In the genomic region with DNA sequence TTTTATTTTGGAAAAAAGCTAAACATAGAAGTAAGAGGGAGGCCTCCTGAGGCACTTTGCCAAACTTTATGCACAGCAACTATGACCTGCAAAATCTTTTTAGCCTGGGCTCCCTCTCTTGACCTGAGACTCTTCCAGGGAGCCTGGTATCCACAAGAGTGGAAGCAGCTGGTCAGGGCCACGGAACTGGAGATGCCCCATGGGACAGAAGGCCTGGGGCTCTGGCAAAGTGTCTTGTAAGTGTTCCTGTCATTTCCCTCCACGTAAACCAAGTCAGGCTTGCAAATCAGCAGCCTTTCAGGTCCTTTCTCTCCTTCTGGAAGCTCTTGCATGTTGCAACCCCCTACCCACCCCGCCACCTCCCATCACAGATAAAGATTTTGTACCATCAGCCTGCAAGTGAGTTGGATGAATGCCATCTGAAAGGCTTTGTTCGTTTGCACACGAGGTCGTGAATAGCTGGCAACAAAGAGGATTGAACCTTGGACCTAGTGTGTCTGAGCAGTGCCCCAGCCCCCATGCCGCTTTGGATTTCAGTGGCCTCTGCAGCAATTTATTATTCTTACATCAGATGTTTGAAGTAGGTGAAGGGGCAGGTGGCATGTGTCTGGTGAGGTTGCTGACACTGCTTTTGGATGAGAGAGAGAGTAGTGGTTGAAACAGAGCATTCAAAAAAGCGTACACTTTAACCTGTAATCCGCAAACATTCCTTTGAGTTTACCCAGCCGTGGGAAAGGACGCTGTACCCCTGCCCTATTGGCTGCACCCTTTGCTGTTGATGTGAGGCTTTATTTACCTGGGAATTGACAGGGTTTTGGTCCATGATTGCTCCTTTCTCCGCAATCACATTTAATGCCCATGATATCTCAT, we compare ENCODE assay signal across 11 cellular contexts.
DNase-seq lines count a peak whose midpoint lies in the region; ATAC-seq and TF ChIP-seq lines count a peak whose summit lies in the region.
"Had no signal": no experiment of that assay in that cellular context is flagged by ENCODE, and none has a peak within 500 bp of the region (broad histone marks: within the 10 kb centered on the region; RNA-seq: fewer than 3 reads in every experiment).

No MANE protein-coding gene starts in this region.

- CTCF ChIA-PET in GM10248 (lab: Yijun Ruan, JAX) = interaction anchor here (1.2 kb wide), 1 partner anchor 9 kb away, joined by 3 read pairs; no protein-coding TSS in a partner anchor

- intact Hi-C loops in Right ventricle myocardium superior (cut with DNase I) (no loop called here), Right ventricle myocardium inferior (cut with DNase I) (no loop called here)

- no peak overlapping the region for H3K27ac Mint-ChIP-seq in activated naive CD4-positive, alpha-beta T cell treated with anti-CD3 and anti-CD28 coated beads, Interleukin-2, amount 50 U/mL, for 72 hours
- H3K27ac Mint-ChIP-seq: T-helper 1 cell treated with Interleukin-12 subunit alpha and Interleukin-12 subunit beta and Interleukin-4 antibody, amounts not matched to agents 30 μg/mL and 1 μg/mL, for 36 hours had no signal

- no peaks in the 10 kb centered on the region for H3K9me3 Mint-ChIP-seq in activated naive CD4-positive, alpha-beta T cell treated with anti-CD3 and anti-CD28 coated beads, Interleukin-2, amount 50 U/mL, for 72 hours
- H3K9me3 Mint-ChIP-seq: T-helper 1 cell treated with Interleukin-12 subunit alpha and Interleukin-12 subunit beta and Interleukin-4 antibody, amounts not matched to agents 30 μg/mL and 1 μg/mL, for 36 hours had no signal

- no peaks in the 10 kb centered on the region for H3K36me3 Mint-ChIP-seq in activated naive CD4-positive, alpha-beta T cell treated with anti-CD3 and anti-CD28 coated beads, Interleukin-2, amount 50 U/mL, for 72 hours

- ATAC-seq in Right ventricle myocardium superior (ENCODE audit: poor library complexity) = no peak
- no peak for ATAC-seq in Right ventricle myocardium inferior
- ATAC-seq in activated naive CD4-positive, alpha-beta T cell treated with anti-CD3 and anti-CD28 coated beads, Interleukin-2, amount 50 U/mL, for 72 hours = no peak
- ATAC-seq in activated CD4-positive, CD25-positive, alpha-beta regulatory T cell treated with anti-CD3 and anti-CD28 coated beads, Interleukin-2, amount 50 U/mL, for 24 hours = no peak

- POLR2A ChIA-PET in GM10248 (lab: Yijun Ruan, JAX) = no interaction called here

- DNase-seq in Right ventricle myocardium superior (peak; percentile 47), Right ventricle myocardium inferior (ENCODE audit: missing footprints) (no peak), SHP77 treated with DMSO at 0.1 percent for 48 hours (lab: John Stamatoyannopoulos, UW) (peak; percentile 93), left kidney (ENCODE audit: low read depth, low spot score) (peak; percentile 90), GM10248 (ENCODE audit: extremely low spot score) (no peak)
- no peak for DNase-seq in stimulated activated CD4-positive, alpha-beta T cell treated with anti-CD3 and anti-CD28 coated beads, Interleukin-4, amount 100 ng/mL, for 24 hours
- DNase-seq in activated naive CD4-positive, alpha-beta T cell treated with anti-CD3 and anti-CD28 coated beads, Interleukin-2, amount 50 U/mL, for 72 hours (ENCODE audit: low spot score in 2 of 2) = no peak
- DNase-seq: activated naive CD4-positive, alpha-beta T cell treated with Interleukin-2 at 50 U/mL for 16 hours; NCI-H1694 had no signal

- TF ChIP-seq CTCF in GM10248 (IDR thresholded peaks at IDR 0.05; ENCODE audit: control extremely low read depth, extremely low read depth, low read depth, missing control alignments) = no peak

Comparison
In these comparisons a context has a peak if more than half of its experiments do, and no peak if none do; other contexts are left out.
1. DNase-seq: peak in Right ventricle myocardium superior (single experiment), SHP77 treated with DMSO at 0.1 percent for 48 hours (single experiment) and left kidney (single experiment); none in Right ventricle myocardium inferior (single experiment), GM10248 (single experiment), stimulated activated CD4-positive, alpha-beta T cell treated with anti-CD3 and anti-CD28 coated beads, Interleukin-4, amount 100 ng/mL, for 24 hours (single experiment) and activated naive CD4-positive, alpha-beta T cell treated with anti-CD3 and anti-CD28 coated beads, Interleukin-2, amount 50 U/mL, for 72 hours (0 of 2).